In the genomic region with DNA sequence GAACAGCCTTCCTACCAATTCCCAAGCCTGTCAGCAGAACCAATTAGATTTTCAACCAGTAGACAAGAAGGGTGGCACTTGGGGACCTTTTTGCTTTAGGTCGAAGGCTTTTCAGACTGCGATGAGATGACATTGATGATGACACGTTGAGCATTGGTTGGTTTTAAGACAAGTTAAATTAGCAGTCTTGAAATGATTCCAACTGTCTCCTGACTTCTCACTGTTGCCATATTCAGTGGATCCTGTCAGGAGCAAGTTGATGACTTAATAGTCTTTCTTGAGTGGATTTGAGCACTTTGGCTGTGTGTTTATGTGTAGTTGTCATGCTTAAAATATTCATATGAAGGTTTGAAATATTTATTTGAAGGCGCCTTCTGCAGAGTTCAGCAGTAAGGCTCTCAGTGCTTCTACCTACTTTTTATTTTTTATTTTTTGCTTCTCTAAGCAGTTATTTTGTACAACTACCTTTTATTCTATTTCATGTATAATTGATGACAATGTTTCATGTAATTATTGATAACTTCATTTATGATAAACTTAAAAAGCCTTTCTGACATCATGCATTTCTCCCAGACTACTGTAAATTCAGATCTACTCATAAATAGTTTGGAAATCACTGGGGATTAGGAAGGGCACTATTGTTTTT, we compare ENCODE assay signal across 21 cellular contexts.
"Had no signal": no experiment of that assay in that cellular context is flagged by ENCODE, and none has a peak within 500 bp of the region (broad histone marks: within the 10 kb centered on the region; RNA-seq: fewer than 3 reads in every experiment).

No MANE protein-coding gene starts in this region.

- H3K27ac Mint-ChIP-seq: natural killer cell treated with Interleukin-12 subunit alpha and Interleukin-12 subunit beta and Interleukin-15 and Interleukin-18, amount 100 ng/mL, for 72 hours had no signal

- H3K4me1 ChIP-seq: colonic mucosa, esophagus squamous epithelium, gastroesophageal sphincter, prostate gland, transverse colon had no signal

- H3K27me3 Mint-ChIP-seq: natural killer cell treated with Interleukin-12 subunit alpha and Interleukin-12 subunit beta and Interleukin-15 and Interleukin-18, amount 100 ng/mL, for 72 hours had no signal

- H3K9ac ChIP-seq: parathyroid adenoma had no signal

- H3K4me3 Mint-ChIP-seq: natural killer cell treated with Interleukin-12 subunit alpha and Interleukin-12 subunit beta and Interleukin-15 and Interleukin-18, amount 100 ng/mL, for 72 hours had no signal

- H3K27ac ChIP-seq: colonic mucosa, esophagus squamous epithelium, gastroesophageal sphincter, parathyroid adenoma, prostate gland, stomach, thoracic aorta, transverse colon had no signal

- H3K36me3 ChIP-seq: colonic mucosa, esophagus squamous epithelium, gastroesophageal sphincter, prostate gland, stomach, thoracic aorta, transverse colon had no signal

- DNase-seq: colonic mucosa; dermis blood vessel endothelial cell; esophagus squamous epithelium; foreskin fibroblast; left colon; left ventricle myocardium superior; mesenchymal stem cell; midbrain; occipital lobe; stimulated activated CD4-positive, alpha-beta T cell treated with anti-CD3 and anti-CD28 coated beads, Interleukin-12 subunit alpha, Interleukin-12 subunit beta, amount 100 ng/mL, for 4 hours; stimulated activated naive CD4-positive, alpha-beta T cell; stomach; substantia nigra; transverse colon had no signal

- H3K9me3 ChIP-seq: colonic mucosa, esophagus squamous epithelium, gastroesophageal sphincter, prostate gland, stomach, thoracic aorta, transverse colon had no signal

- H3K27me3 ChIP-seq: colonic mucosa, esophagus squamous epithelium, gastroesophageal sphincter, stomach, transverse colon had no signal

- FAIRE-seq: small intestine had no signal

- H3K36me3 Mint-ChIP-seq: natural killer cell treated with Interleukin-12 subunit alpha and Interleukin-12 subunit beta and Interleukin-15 and Interleukin-18, amount 100 ng/mL, for 72 hours had no signal

- ATAC-seq: gastroesophageal sphincter; left colon; left ventricle myocardium superior; natural killer cell treated with Interleukin-12 subunit alpha and Interleukin-12 subunit beta and Interleukin-15 and Interleukin-18, amount 100 ng/mL, for 72 hours had no signal

- H2AFZ ChIP-seq: parathyroid adenoma had no signal

- H3K79me2 ChIP-seq: parathyroid adenoma had no signal

- H3K4me3 ChIP-seq: colonic mucosa, esophagus squamous epithelium, gastroesophageal sphincter, lung, prostate gland, stomach, thoracic aorta, transverse colon had no signal

- H3K9me3 Mint-ChIP-seq: natural killer cell treated with Interleukin-12 subunit alpha and Interleukin-12 subunit beta and Interleukin-15 and Interleukin-18, amount 100 ng/mL, for 72 hours had no signal
